In the genomic region with DNA sequence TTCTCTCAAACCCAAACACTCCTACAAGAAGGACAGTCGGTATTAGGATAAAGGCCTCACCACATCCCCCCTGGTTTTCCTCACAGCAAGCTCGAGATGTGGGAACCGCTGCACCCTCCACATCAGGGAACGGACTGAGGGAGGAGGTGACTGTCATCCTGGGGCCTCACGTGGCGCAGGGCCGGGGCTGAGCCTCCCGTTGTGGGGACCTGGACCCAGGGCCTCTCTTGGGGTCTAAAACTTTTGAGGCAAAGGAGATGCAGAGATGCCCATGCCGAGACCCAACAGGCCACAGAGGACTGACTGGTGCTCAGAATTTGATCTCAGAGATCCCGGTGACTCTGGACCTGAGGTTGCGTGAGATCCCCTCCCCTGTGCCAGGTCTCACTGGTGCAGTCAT, we compare ENCODE assay signal across 28 cellular contexts.
DNase-seq lines count a peak whose midpoint lies in the region; ATAC-seq and TF ChIP-seq lines count a peak whose summit lies in the region.
"Had no signal": no experiment of that assay in that cellular context is flagged by ENCODE, and none has a peak within 500 bp of the region (broad histone marks: within the 10 kb centered on the region; RNA-seq: fewer than 3 reads in every experiment).

No MANE protein-coding gene starts in this region.

- no peak overlapping the region for H3K4me3 ChIP-seq in upper lobe of right lung
- H3K4me3 ChIP-seq: BLaER1, esophagus muscularis mucosa, heart right ventricle, psoas muscle, transverse colon had no signal

- H3K4me1 ChIP-seq in upper lobe of right lung: no peaks in the 10 kb centered on the region
- H3K4me1 ChIP-seq: foreskin keratinocyte, heart right ventricle, psoas muscle, transverse colon had no signal

- intact Hi-C loops in posterior vena cava (cut with DNase I): no loop called here
- intact Hi-C loops in upper lobe of right lung (cut with DNase I): no loop called here

- no peaks in the 10 kb centered on the region for H3K36me3 Mint-ChIP-seq in activated naive CD8-positive, alpha-beta T cell treated with anti-CD3 and anti-CD28 coated beads, Interleukin-2, amount 10 ng/mL, durations not matched to agents 7 days and 5 days
- H3K36me3 Mint-ChIP-seq in activated naive CD8-positive, alpha-beta T cell treated with anti-CD3 and anti-CD28 coated beads, Interleukin-2, amount 50 U/mL, for 24 hours (ENCODE audit: low read depth): no peaks in the 10 kb centered on the region
- H3K36me3 Mint-ChIP-seq: memory B cell had no signal

- H3K27ac Mint-ChIP-seq in activated naive CD8-positive, alpha-beta T cell treated with anti-CD3 and anti-CD28 coated beads, Interleukin-2, amount 10 ng/mL, durations not matched to agents 7 days and 5 days: no peak overlapping the region
- H3K27ac Mint-ChIP-seq in activated naive CD8-positive, alpha-beta T cell treated with anti-CD3 and anti-CD28 coated beads, Interleukin-2, amount 50 U/mL, for 24 hours: no peak overlapping the region
- H3K27ac Mint-ChIP-seq: activated B cell treated with CpG ODN at 0.5 μM for 24 hours; activated CD8-positive, alpha-beta T cell treated with anti-CD3 and anti-CD28 coated beads for 36 hours; effector memory CD8-positive, alpha-beta T cell; memory B cell; stimulated activated naive CD8-positive, alpha-beta T cell treated with anti-CD3 and anti-CD28 coated beads, Interleukin-15, amount 100 ng/mL, for 72 hours had no signal

- H3K4me1 Mint-ChIP-seq in activated naive CD8-positive, alpha-beta T cell treated with anti-CD3 and anti-CD28 coated beads, Interleukin-2, amount 10 ng/mL, durations not matched to agents 7 days and 5 days: peaks cover 3% of the 10 kb centered on the region
- H3K4me1 Mint-ChIP-seq in activated naive CD8-positive, alpha-beta T cell treated with anti-CD3 and anti-CD28 coated beads, Interleukin-2, amount 50 U/mL, for 24 hours: no peaks in the 10 kb centered on the region
- H3K4me1 Mint-ChIP-seq: activated B cell treated with CpG ODN at 0.5 μM for 24 hours, memory B cell had no signal

- H3K27me3 Mint-ChIP-seq in activated naive CD8-positive, alpha-beta T cell treated with anti-CD3 and anti-CD28 coated beads, Interleukin-2, amount 10 ng/mL, durations not matched to agents 7 days and 5 days: peaks cover 4% of the 10 kb centered on the region
- H3K27me3 Mint-ChIP-seq in activated naive CD8-positive, alpha-beta T cell treated with anti-CD3 and anti-CD28 coated beads, Interleukin-2, amount 50 U/mL, for 24 hours: peaks cover 2% of the 10 kb centered on the region

- H3K27me3 ChIP-seq in upper lobe of right lung: no peaks in the 10 kb centered on the region
- H3K27me3 ChIP-seq: BLaER1, foreskin keratinocyte had no signal

- ATAC-seq in activated naive CD8-positive, alpha-beta T cell treated with anti-CD3 and anti-CD28 coated beads, Interleukin-2, amount 10 ng/mL, durations not matched to agents 7 days and 5 days (ENCODE audit: low read depth): no peak
- no peak for ATAC-seq in activated naive CD8-positive, alpha-beta T cell treated with anti-CD3 and anti-CD28 coated beads, Interleukin-2, amount 50 U/mL, for 24 hours
- no peak for ATAC-seq in upper lobe of right lung
- no peak for ATAC-seq in GM18873 (IDR thresholded peaks at IDR 0.05; ENCODE audit: low FRiP score, unreplicated experiment)
- ATAC-seq: activated CD8-positive, alpha-beta T cell treated with anti-CD3 and anti-CD28 coated beads for 36 hours; activated T-cell treated with anti-CD3 and anti-CD28 coated beads, Interleukin-2, amount 50 U/mL, for 4 hours; effector memory CD8-positive, alpha-beta T cell; foreskin keratinocyte; heart right ventricle; Panc1; psoas muscle; stimulated activated naive CD8-positive, alpha-beta T cell treated with anti-CD3 and anti-CD28 coated beads, Interleukin-15, amount 100 ng/mL, for 72 hours had no signal

- no peak for TF ChIP-seq CTCF in upper lobe of right lung (IDR thresholded peaks at IDR 0.05)

- H3K9me3 Mint-ChIP-seq in activated naive CD8-positive, alpha-beta T cell treated with anti-CD3 and anti-CD28 coated beads, Interleukin-2, amount 10 ng/mL, durations not matched to agents 7 days and 5 days: no peaks in the 10 kb centered on the region
- H3K9me3 Mint-ChIP-seq in activated naive CD8-positive, alpha-beta T cell treated with anti-CD3 and anti-CD28 coated beads, Interleukin-2, amount 50 U/mL, for 24 hours: no peaks in the 10 kb centered on the region
- H3K9me3 Mint-ChIP-seq: activated B cell treated with CpG ODN at 0.5 μM for 24 hours; activated CD8-positive, alpha-beta T cell treated with anti-CD3 and anti-CD28 coated beads for 36 hours; activated T-cell treated with anti-CD3 and anti-CD28 coated beads, Interleukin-2, amount 50 U/mL, for 4 hours; effector memory CD8-positive, alpha-beta T cell; memory B cell; stimulated activated naive CD8-positive, alpha-beta T cell treated with anti-CD3 and anti-CD28 coated beads, Interleukin-15, amount 100 ng/mL, for 72 hours had no signal

- H3K27ac ChIP-seq in upper lobe of right lung: no peak overlapping the region
- H3K27ac ChIP-seq: BLaER1, esophagus muscularis mucosa, foreskin keratinocyte, heart right ventricle, psoas muscle, transverse colon had no signal

- DNase-seq in activated naive CD8-positive, alpha-beta T cell treated with anti-CD3 and anti-CD28 coated beads, Interleukin-2, amount 10 ng/mL, durations not matched to agents 7 days and 5 days: peak; percentile 13
- no peak for DNase-seq in activated naive CD8-positive, alpha-beta T cell treated with anti-CD3 and anti-CD28 coated beads, Interleukin-2, amount 50 U/mL, for 24 hours
- DNase-seq in ecto neural progenitor cell (ENCODE audit: low spot score) (peak; percentile 34), posterior vena cava (ENCODE audit: low spot score) (peak; percentile 78), upper lobe of right lung (peak; percentile 22), GM03348 (ENCODE audit: low spot score) (no peak)
- DNase-seq: activated B cell treated with CpG ODN at 0.5 μM for 24 hours; activated CD8-positive, alpha-beta T cell treated with anti-CD3 and anti-CD28 coated beads for 36 hours; activated naive CD4-positive, alpha-beta T cell treated with Interleukin-2 at 50 U/mL for 16 hours; activated T-cell treated with anti-CD3 and anti-CD28 coated beads, Interleukin-2, amount 50 U/mL, for 4 hours; DMS53; effector memory CD8-positive, alpha-beta T cell; foreskin keratinocyte; heart right ventricle; KG1; NCI-H2029 treated with DMSO at 0.1 percent for 48 hours; NCI-H2227 treated with DMSO at 0.1 percent for 48 hours; NCI-H69; psoas muscle; SIG-M5; stimulated activated naive CD8-positive, alpha-beta T cell treated with anti-CD3 and anti-CD28 coated beads, Interleukin-15, amount 100 ng/mL, for 72 hours; SW 1271; transverse colon had no signal

- POLR2A ChIA-PET in activated naive CD8-positive, alpha-beta T cell treated with anti-CD3 and anti-CD28 coated beads, Interleukin-2, amount 10 ng/mL, durations not matched to agents 7 days and 5 days (lab: Charles Lee): no interaction called here

- no peaks in the 10 kb centered on the region for H3K36me3 ChIP-seq in upper lobe of right lung
- H3K36me3 ChIP-seq: BLaER1, esophagus muscularis mucosa, heart right ventricle, transverse colon had no signal

- no peaks in the 10 kb centered on the region for H3K9me3 ChIP-seq in upper lobe of right lung
- H3K9me3 ChIP-seq: BLaER1, esophagus muscularis mucosa, heart right ventricle, psoas muscle, transverse colon had no signal

- H3K4me3 Mint-ChIP-seq in activated naive CD8-positive, alpha-beta T cell treated with anti-CD3 and anti-CD28 coated beads, Interleukin-2, amount 10 ng/mL, durations not matched to agents 7 days and 5 days: no peak overlapping the region
- H3K4me3 Mint-ChIP-seq in activated naive CD8-positive, alpha-beta T cell treated with anti-CD3 and anti-CD28 coated beads, Interleukin-2, amount 50 U/mL, for 24 hours: no peak overlapping the region
- H3K4me3 Mint-ChIP-seq: activated B cell treated with CpG ODN at 0.5 μM for 24 hours; activated CD8-positive, alpha-beta T cell treated with anti-CD3 and anti-CD28 coated beads for 36 hours; activated T-cell treated with anti-CD3 and anti-CD28 coated beads, Interleukin-2, amount 50 U/mL, for 4 hours; effector memory CD8-positive, alpha-beta T cell; memory B cell; stimulated activated naive CD8-positive, alpha-beta T cell treated with anti-CD3 and anti-CD28 coated beads, Interleukin-15, amount 100 ng/mL, for 72 hours had no signal

Comparison
In these comparisons a context has a peak if more than half of its experiments do, and no peak if none do; other contexts are left out.
1. DNase-seq: peak in activated naive CD8-positive, alpha-beta T cell treated with anti-CD3 and anti-CD28 coated beads, Interleukin-2, amount 10 ng/mL, durations not matched to agents 7 days and 5 days (single experiment), ecto neural progenitor cell (single experiment), posterior vena cava (single experiment) and upper lobe of right lung (single experiment); none in activated naive CD8-positive, alpha-beta T cell treated with anti-CD3 and anti-CD28 coated beads, Interleukin-2, amount 50 U/mL, for 24 hours (single experiment) and GM03348 (single experiment).